Comparison of ENCODE assay signal across 1 cellular context in the genomic region with DNA sequence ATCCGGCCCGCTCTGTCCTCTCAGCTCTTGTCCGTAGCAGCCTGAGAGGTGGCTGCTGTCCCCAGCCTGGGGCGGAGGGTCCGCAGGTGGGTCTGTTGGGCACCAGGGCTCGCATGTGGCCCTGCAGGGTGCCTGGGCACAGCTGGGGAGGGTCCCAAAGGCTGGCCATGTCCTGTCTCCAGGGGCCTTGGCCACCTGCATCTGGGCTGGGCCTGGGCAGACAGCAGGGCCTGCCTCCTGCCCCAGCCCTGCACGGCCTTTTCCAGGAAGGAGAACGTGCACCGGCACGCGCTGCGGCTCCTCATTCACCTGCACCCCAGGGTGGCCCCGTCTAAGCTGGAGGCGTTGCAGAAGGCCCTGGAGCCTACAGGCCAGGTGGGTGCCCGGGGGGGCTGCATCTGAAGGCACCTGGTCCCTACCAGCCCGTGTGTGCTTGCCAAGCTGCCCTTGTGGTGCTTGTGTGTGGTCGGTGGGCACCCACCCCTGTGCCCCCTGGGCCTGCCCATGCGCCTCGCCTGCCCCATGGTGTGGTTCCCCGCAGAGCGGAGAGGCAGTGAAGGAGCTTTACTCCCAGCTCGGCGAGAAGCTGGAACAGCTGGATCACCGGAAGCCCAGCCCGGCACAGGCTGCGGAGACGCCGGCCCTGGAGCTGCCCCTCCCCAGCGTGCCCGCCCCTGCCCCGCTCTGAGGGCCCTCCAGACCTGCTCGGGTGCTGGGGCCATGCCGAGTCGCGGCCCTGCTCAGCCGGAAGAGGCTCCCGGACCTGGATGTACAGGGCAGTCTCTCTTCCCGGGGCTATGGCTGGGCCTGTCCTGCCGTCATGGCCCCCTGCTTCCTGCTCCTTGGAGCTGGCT.
TF ChIP-seq lines count a peak whose summit lies in the region.

No MANE protein-coding gene starts in this region.

TF ChIP-seq in GM23338, 12 proteins besides CTCF, POLR2A, EP300 and RAD21 (continued from another document):
- TF ChIP-seq, protein P1, sequence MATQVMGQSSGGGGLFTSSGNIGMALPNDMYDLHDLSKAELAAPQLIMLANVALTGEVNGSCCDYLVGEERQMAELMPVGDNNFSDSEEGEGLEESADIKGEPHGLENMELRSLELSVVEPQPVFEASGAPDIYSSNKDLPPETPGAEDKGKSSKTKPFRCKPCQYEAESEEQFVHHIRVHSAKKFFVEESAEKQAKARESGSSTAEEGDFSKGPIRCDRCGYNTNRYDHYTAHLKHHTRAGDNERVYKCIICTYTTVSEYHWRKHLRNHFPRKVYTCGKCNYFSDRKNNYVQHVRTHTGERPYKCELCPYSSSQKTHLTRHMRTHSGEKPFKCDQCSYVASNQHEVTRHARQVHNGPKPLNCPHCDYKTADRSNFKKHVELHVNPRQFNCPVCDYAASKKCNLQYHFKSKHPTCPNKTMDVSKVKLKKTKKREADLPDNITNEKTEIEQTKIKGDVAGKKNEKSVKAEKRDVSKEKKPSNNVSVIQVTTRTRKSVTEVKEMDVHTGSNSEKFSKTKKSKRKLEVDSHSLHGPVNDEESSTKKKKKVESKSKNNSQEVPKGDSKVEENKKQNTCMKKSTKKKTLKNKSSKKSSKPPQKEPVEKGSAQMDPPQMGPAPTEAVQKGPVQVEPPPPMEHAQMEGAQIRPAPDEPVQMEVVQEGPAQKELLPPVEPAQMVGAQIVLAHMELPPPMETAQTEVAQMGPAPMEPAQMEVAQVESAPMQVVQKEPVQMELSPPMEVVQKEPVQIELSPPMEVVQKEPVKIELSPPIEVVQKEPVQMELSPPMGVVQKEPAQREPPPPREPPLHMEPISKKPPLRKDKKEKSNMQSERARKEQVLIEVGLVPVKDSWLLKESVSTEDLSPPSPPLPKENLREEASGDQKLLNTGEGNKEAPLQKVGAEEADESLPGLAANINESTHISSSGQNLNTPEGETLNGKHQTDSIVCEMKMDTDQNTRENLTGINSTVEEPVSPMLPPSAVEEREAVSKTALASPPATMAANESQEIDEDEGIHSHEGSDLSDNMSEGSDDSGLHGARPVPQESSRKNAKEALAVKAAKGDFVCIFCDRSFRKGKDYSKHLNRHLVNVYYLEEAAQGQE (IDR thresholded peaks at IDR 0.05; ENCODE audit: unreplicated experiment): no peak
